In the genomic region with DNA sequence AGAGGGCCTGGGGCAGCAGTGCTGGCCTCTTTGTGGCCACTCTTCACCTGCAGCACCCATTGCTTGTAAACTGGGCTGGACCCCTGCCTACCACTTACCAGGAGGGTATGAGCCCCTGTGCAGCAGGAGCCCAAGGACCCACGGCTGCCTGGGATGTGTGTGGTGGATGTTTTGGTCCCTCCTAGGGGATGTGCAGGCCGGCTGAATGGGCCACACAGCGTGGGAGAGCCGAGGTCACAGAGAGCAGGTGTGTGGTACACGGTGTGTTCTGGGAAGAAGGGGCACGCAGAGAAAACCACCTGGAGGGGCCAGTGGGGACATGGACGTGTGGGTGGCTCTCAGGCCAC, we compare ENCODE assay signal across 14 cellular contexts. TPM values are rescaled to one million over a fixed set of nuclear protein-coding genes. Genes with fewer than 3 reads are reported as not detected.
DNase-seq lines count a peak whose midpoint lies in the region; ATAC-seq and TF ChIP-seq lines count a peak whose summit lies in the region.
"Had no signal": no experiment of that assay in that cellular context is flagged by ENCODE, and none has a peak within 500 bp of the region (broad histone marks: within the 10 kb centered on the region; RNA-seq: fewer than 3 reads in every experiment).

No MANE protein-coding gene starts in this region.

- H3K4me3 ChIP-seq in heart left ventricle (no peak overlapping the region), neural progenitor cell (no peak overlapping the region)

- 82 to 87% (median 85%) methylated on average over 4 to 7 of the region's 7 CpGs for WGBS in heart left ventricle, 4 donors

- no peaks in the 10 kb centered on the region for H3K79me2 ChIP-seq in neural progenitor cell (ENCODE audit: low read depth)

- intact Hi-C loops in heart left ventricle (cut with DNase I) (no loop called here), left ventricle myocardium superior (cut with micrococcal nuclease) (no loop called here), left colon (cut with DNase I, micrococcal nuclease) (no loop called here)

- H3K27ac ChIP-seq in heart left ventricle (peak overlapping the region in 1 of 12 donors; percentile 22), neural progenitor cell (no peak overlapping the region)

- TF ChIP-seq CTCF in heart left ventricle (IDR thresholded peaks at IDR 0.05) (no peak), neural progenitor cell (IDR thresholded peaks at IDR 0.05) (no peak)

- H3K9me3 ChIP-seq in heart left ventricle: no peaks in the 10 kb centered on the region
- H3K9me3 ChIP-seq in neural progenitor cell (ENCODE audit: low read depth): no peaks in the 10 kb centered on the region
- H3K9me3 ChIP-seq: BE2C had no signal

- no peak overlapping the region for H3K4me3 Mint-ChIP-seq in neural progenitor cell
- H3K4me3 Mint-ChIP-seq: activated CD4-positive, alpha-beta memory T cell treated with anti-CD3 and anti-CD28 coated beads for 36 hours; activated naive CD8-positive, alpha-beta T cell had no signal

- H3K36me3 ChIP-seq in heart left ventricle (peaks cover 0 to 16% (median 0%) of the 10 kb centered on the region in 9 donors), neural progenitor cell (no peaks in the 10 kb centered on the region)
- H3K36me3 ChIP-seq: BE2C had no signal

- H3K9me3 Mint-ChIP-seq in activated naive CD4-positive, alpha-beta T cell treated with anti-CD3 and anti-CD28 coated beads, Interleukin-2, amount 50 U/mL, for 72 hours: no peaks in the 10 kb centered on the region
- H3K9me3 Mint-ChIP-seq in neural progenitor cell: no peaks in the 10 kb centered on the region
- H3K9me3 Mint-ChIP-seq: activated CD4-positive, alpha-beta memory T cell treated with anti-CD3 and anti-CD28 coated beads for 36 hours had no signal

- no peak overlapping the region for H3K9ac ChIP-seq in neural progenitor cell

- peaks cover 0 to 16% (median 7%) of the 10 kb centered on the region in 12 donors for H3K4me1 ChIP-seq in heart left ventricle
- peaks cover 11% of the 10 kb centered on the region for H3K4me1 ChIP-seq in neural progenitor cell

- no peak overlapping the region for H2AFZ ChIP-seq in neural progenitor cell (replicated peaks)

- no peak for ATAC-seq in heart left ventricle
- ATAC-seq in left ventricle myocardium superior: no peak
- peak in 1 of 2 donors; percentile 10 for ATAC-seq in activated naive CD4-positive, alpha-beta T cell treated with anti-CD3 and anti-CD28 coated beads, Interleukin-2, amount 50 U/mL, for 72 hours
- no peak for ATAC-seq in GM19351 (IDR thresholded peaks at IDR 0.05; ENCODE audit: unreplicated experiment)
- ATAC-seq in left colon: no peak

- no peaks in the 10 kb centered on the region for H3K27me3 ChIP-seq in heart left ventricle
- H3K27me3 ChIP-seq in neural progenitor cell: no peaks in the 10 kb centered on the region
- H3K27me3 ChIP-seq: BE2C had no signal

- peak in 3 of 5 donors; percentile 13 to 49 (median 15) for DNase-seq in heart left ventricle
- DNase-seq in left ventricle myocardium superior: no peak
- DNase-seq in activated naive CD4-positive, alpha-beta T cell treated with anti-CD3 and anti-CD28 coated beads, Interleukin-2, amount 50 U/mL, for 72 hours (ENCODE audit: low spot score in 2 of 2): peak in 1 of 2 donors; percentile 52
- DNase-seq in neural progenitor cell (ENCODE audit: low spot score): no peak
- no peak for DNase-seq in left colon
- no peak for DNase-seq in NCI-H1694 treated with DMSO at 0.1 percent for 48 hours (lab: John Stamatoyannopoulos, UW)
- no peak for DNase-seq in NCI-H446 (lab: John Stamatoyannopoulos, UW)
- DNase-seq: cerebellar nuclear complex, HCEC 1CT, NCI-H1092 treated with DMSO at 0.1 percent for 48 hours had no signal

- no peak for TF ChIP-seq POLR2A in heart left ventricle (IDR thresholded peaks at IDR 0.05)

- H3F3A ChIP-seq in neural progenitor cell (ENCODE audit: low read depth): peaks cover 9% of the 10 kb centered on the region

- H3K36me3 Mint-ChIP-seq in activated naive CD4-positive, alpha-beta T cell treated with anti-CD3 and anti-CD28 coated beads, Interleukin-2, amount 50 U/mL, for 72 hours: no peaks in the 10 kb centered on the region
- no peaks in the 10 kb centered on the region for H3K36me3 Mint-ChIP-seq in neural progenitor cell
- H3K36me3 Mint-ChIP-seq: activated CD4-positive, alpha-beta memory T cell treated with anti-CD3 and anti-CD28 coated beads for 36 hours; activated naive CD8-positive, alpha-beta T cell had no signal

- no peak overlapping the region for H3K4me2 ChIP-seq in neural progenitor cell

- no peaks in the 10 kb centered on the region for H3K27me3 Mint-ChIP-seq in neural progenitor cell (ENCODE audit: insufficient read depth, low read depth)
- H3K27me3 Mint-ChIP-seq: activated CD4-positive, alpha-beta memory T cell treated with anti-CD3 and anti-CD28 coated beads for 36 hours; activated naive CD8-positive, alpha-beta T cell had no signal

- peak overlapping the region; percentile 74 to 80 for H3K27ac Mint-ChIP-seq in activated naive CD4-positive, alpha-beta T cell treated with anti-CD3 and anti-CD28 coated beads, Interleukin-2, amount 50 U/mL, for 72 hours
- H3K27ac Mint-ChIP-seq in neural progenitor cell: peak overlapping the region; percentile 37
- H3K27ac Mint-ChIP-seq: activated CD4-positive, alpha-beta memory T cell treated with anti-CD3 and anti-CD28 coated beads for 36 hours; activated naive CD8-positive, alpha-beta T cell had no signal

- peaks cover 21% of the 10 kb centered on the region for H3K4me1 Mint-ChIP-seq in neural progenitor cell

- peaks cover 13% of the 10 kb centered on the region for H4K20me1 ChIP-seq in neural progenitor cell (ENCODE audit: low read depth)

RNA-seq across cellular contexts. Expression of gene GNB1L, which starts 19.3 kb away (rescaled TPM):
- total RNA-seq in heart left ventricle (1 to 10 TPM; 1.9 to 3.7 (median 2.4) TPM), left ventricle myocardium superior (3.4 TPM), neural progenitor cell (ENCODE audit: low replicate concordance) (3.0 and 11.6 TPM in 2 replicates), left colon (1 to 10 TPM; 3.3 to 4.6 TPM)
- 1 to 10 TPM; 1.6 to 9.2 TPM for polyA plus RNA-seq in heart left ventricle
- total RNA-seq in activated naive CD4-positive, alpha-beta T cell treated with anti-CD3 and anti-CD28 coated beads, Interleukin-2, amount 50 U/mL, for 72 hours: 10 to 100 TPM in 1 of 2 donors, 1 to 10 TPM in 1; 9.6 to 13.4 TPM

RNA-seq across cellular contexts. Expression of gene RTL10, which starts 19.3 kb away (rescaled TPM):
- total RNA-seq in heart left ventricle (10 to 100 TPM in 3 of 9 donors, 1 to 10 TPM in 6; 5.1 to 11.6 (median 7.7) TPM), left ventricle myocardium superior (8.0 TPM), neural progenitor cell (ENCODE audit: low replicate concordance) (7.3 and 16.3 TPM in 2 replicates), left colon (1 to 10 TPM; 8.2 to 9.0 TPM)
- polyA plus RNA-seq in heart left ventricle: 1 to 10 TPM; 4.6 to 4.9 TPM
- 10 to 100 TPM; 12.1 to 20.1 TPM for total RNA-seq in activated naive CD4-positive, alpha-beta T cell treated with anti-CD3 and anti-CD28 coated beads, Interleukin-2, amount 50 U/mL, for 72 hours

Comparison
In these comparisons a context has a peak if more than half of its experiments do, and no peak if none do; other contexts are left out.
1. DNase-seq: peak in heart left ventricle (3 of 5); none in left ventricle myocardium superior (single experiment), neural progenitor cell (single experiment), left colon (0 of 2), NCI-H1694 treated with DMSO at 0.1 percent for 48 hours (single experiment) and NCI-H446 (0 of 2).